8 cellular contexts compared by ENCODE assay signal in the genomic region with DNA sequence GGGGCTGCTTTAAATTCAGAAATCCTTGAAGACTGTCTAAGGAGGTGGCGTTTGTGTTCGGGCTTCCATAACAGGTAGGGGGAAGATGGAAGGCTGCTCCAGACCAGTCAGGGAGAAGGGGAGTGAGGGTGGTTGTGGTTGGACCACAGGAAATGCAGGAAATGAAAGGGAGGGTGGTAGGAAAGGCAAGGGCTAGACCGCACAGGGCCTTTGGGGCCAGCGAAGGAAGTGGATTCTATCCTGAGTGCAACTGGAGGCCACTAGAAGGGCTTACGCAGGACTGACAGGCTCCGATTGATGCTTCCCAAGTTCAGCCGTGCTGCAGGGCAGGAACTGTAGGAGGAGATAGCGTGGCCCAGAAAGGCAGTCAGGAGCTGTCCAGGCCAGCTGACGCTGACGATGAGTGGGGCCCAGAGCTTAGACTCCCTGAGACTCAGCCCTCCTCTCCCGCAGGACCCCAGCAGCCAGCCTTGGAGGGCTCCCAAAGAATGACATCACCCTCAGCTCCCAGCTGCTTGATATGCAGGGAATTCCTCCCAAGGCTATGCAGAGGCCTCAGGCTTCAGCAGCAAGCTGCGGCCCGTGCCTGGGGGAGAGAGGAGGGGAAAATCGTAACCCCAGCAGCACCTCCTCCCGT. TPM values are rescaled to one million over a fixed set of nuclear protein-coding genes. Genes with fewer than 3 reads are reported as not detected.
DNase-seq lines count a peak whose midpoint lies in the region; TF ChIP-seq lines count a peak whose summit lies in the region.

No MANE protein-coding gene starts in this region.

- H3K36me3 ChIP-seq in GM23248 (ENCODE audit: low read depth) (no peaks in the 10 kb centered on the region), adrenal gland (replicated peaks in 1 of 2) (no peaks in the 10 kb centered on the region), right atrium auricular region (no peaks in the 10 kb centered on the region)

- H3K4me3 ChIP-seq in GM23248, result no peak overlapping the region
- no peak overlapping the region for H3K4me3 ChIP-seq in adrenal gland
- H3K4me3 ChIP-seq in right atrium auricular region, result no peak overlapping the region

- CTCF ChIA-PET in RWPE1 (lab: Yijun Ruan, JAX), result interaction anchor here (0.6 to 0.7 kb wide), 2 partner anchors 40 to 147 kb away, joined by 4 to 5 read pairs; no protein-coding TSS in a partner anchor

- WGBS in GM23248 (ENCODE audit: low coverage in 1 of 2, low lambda C conversion rate in 2 of 2, missing lambda C conversion rate in 2 of 2), 2 experiments, result 25 to 28% methylated on average over 15 of the region's 15 CpGs
- 12 to 19% (median 16%) methylated on average over 15 of the region's 15 CpGs for WGBS in adrenal gland, 4 donors

- H3K79me2 ChIP-seq in GM23248 (ENCODE audit: insufficient read depth), result no peaks in the 10 kb centered on the region

- H3K4me1 ChIP-seq in GM23248 (ENCODE audit: insufficient read depth) (no peaks in the 10 kb centered on the region), adrenal gland (replicated peaks in 1 of 2) (peaks cover 0 to 11% of the 10 kb centered on the region in 2 donors), right atrium auricular region (peaks cover 0 to 12% of the 10 kb centered on the region in 2 donors)

- H3K4me2 ChIP-seq in GM23248 (ENCODE audit: unreplicated experiment), result no peak overlapping the region

- peak in 1 of 6 experiments; percentile 9 for TF ChIP-seq CTCF in adrenal gland (IDR thresholded peaks at IDR 0.05)
- TF ChIP-seq CTCF in right atrium auricular region (IDR thresholded peaks at IDR 0.05), result no peak
- no peak for TF ChIP-seq CTCF in RWPE1 (conservative IDR thresholded peaks at IDR 0.05; ENCODE audit: low read depth)

- no peaks in the 10 kb centered on the region for H3K9me3 ChIP-seq in GM23248 (ENCODE audit: low read depth)
- H3K9me3 ChIP-seq in adrenal gland (replicated peaks in 1 of 3), result no peaks in the 10 kb centered on the region
- H3K9me3 ChIP-seq in right atrium auricular region, result no peaks in the 10 kb centered on the region

- no peak overlapping the region for H3K9ac ChIP-seq in GM23248

- intact Hi-C loops in adrenal gland (cut with DNase I), result no loop called here

- H3K27ac ChIP-seq in GM23248, result no peak overlapping the region
- H3K27ac ChIP-seq in adrenal gland, result peak overlapping the region in 2 of 5 donors; percentile 70
- no peak overlapping the region for H3K27ac ChIP-seq in right atrium auricular region
- H3K27ac ChIP-seq in RWPE1, result no peak overlapping the region

- peak; percentile 58 for DNase-seq in GM23248
- peak; percentile 60 to 93 (median 71) for DNase-seq in adrenal gland
- peak; percentile 62 for DNase-seq in right atrium auricular region (ENCODE audit: low spot score)
- peak; percentile 65 for DNase-seq in retina
- DNase-seq in NCI-H1092 treated with DMSO at 0.1 percent for 48 hours (lab: John Stamatoyannopoulos, UW), result no peak
- DNase-seq in NCI-H187 (lab: John Stamatoyannopoulos, UW), result no peak
- no peak for DNase-seq in NCI-H82 (lab: John Stamatoyannopoulos, UW)
- no peak for DNase-seq in RWPE1 (ENCODE audit: low spot score)

- in situ Hi-C loops in GM23248 (cut with MboI), result no loop called here

- no peak for TF ChIP-seq POLR2A in adrenal gland (IDR thresholded peaks at IDR 0.05)

- POLR2A ChIA-PET in RWPE1 (lab: Yijun Ruan, JAX; ENCODE audit: low non-redundant PET), result no interaction called here

- H3K27me3 ChIP-seq in GM23248 (replicated peaks; ENCODE audit: insufficient read depth), result peaks cover 31% of the 10 kb centered on the region
- H3K27me3 ChIP-seq in adrenal gland, result no peaks in the 10 kb centered on the region
- H3K27me3 ChIP-seq in right atrium auricular region, result no peaks in the 10 kb centered on the region

- H2AFZ ChIP-seq in GM23248, result no peak overlapping the region

- H4K20me1 ChIP-seq in GM23248 (ENCODE audit: insufficient read depth), result no peaks in the 10 kb centered on the region

- no peaks in the 10 kb centered on the region for H3K9me2 ChIP-seq in GM23248 (ENCODE audit: insufficient read depth)

- no peaks in the 10 kb centered on the region for H3F3A ChIP-seq in GM23248 (ENCODE audit: insufficient read depth)

RNA-seq across cellular contexts. Expression of a gene that starts 48.8 kb away (rescaled TPM):
- total RNA-seq in GM23248 (2014; rRNA removed; shearing (Covaris generic)), result not detected in 2 replicates
- polyA plus RNA-seq in GM23248 (2016; fragmentation: Nextera tagmentation; extraction: Ambion mirVana), result not detected in 2 replicates
- total RNA-seq in adrenal gland, result 1 to 10 TPM in 4 of 8 donors, under 1 TPM in 3, not detected in 1; 0.14 to 2.4 (median 1.0) TPM
- 10 to 100 TPM in 1 of 3 donors, 1 to 10 TPM in 2; 1.2 to 12.6 (median 3.7) TPM for polyA plus RNA-seq in adrenal gland
- total RNA-seq in right atrium auricular region, result not detected

Comparison
In these comparisons a context has a peak if more than half of its experiments do, and no peak if none do; other contexts are left out.
1. DNase-seq: peak in GM23248 (single experiment), adrenal gland (7 of 7), right atrium auricular region (single experiment) and retina (single experiment); none in NCI-H1092 treated with DMSO at 0.1 percent for 48 hours (single experiment), NCI-H187 (0 of 2), NCI-H82 (single experiment) and RWPE1 (single experiment).